12 cellular contexts compared by ENCODE assay signal in the genomic region with DNA sequence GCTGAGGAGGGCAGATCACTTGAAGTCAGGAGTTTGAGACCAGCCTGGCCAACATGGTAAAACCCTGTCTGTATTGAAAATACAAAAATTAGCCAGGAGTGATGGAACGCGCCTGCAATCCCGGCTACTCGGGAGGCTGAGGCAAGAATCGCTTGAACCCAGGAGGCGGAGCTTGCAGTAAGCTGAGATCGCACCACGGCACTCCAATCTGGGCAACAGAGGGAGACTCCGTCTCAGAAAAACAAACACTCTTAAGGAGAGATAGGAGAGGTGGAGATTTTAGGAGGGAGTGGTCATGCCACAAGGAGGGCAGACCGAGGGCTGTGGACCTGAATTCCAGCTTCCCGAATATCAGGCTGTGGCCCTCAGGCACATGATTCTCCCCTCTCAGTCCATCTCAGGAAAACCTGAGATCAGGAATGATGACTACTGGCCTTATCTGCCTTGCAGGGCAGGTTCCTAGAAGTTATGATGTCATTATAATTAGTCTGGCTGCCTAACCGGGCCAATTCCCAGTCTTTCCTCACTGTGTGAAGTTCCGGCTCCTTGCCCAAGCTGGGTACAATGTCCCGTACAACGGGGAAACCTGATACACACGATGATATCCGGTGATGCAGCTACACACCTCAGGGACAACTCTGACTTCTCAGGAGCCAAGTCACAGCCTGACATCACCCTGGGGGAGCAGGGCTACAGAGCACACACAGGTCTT. TPM values are rescaled to one million over a fixed set of nuclear protein-coding genes. Genes with fewer than 3 reads are reported as not detected.
A peak's percentile ranks its signal among the peaks of the same experiment; 100 is the strongest.
DNase-seq lines count a peak whose midpoint lies in the region; ATAC-seq, FAIRE-seq and TF ChIP-seq lines count a peak whose summit lies in the region.
"Had no signal": no experiment of that assay in that cellular context is flagged by ENCODE, and none has a peak within 500 bp of the region (broad histone marks: within the 10 kb centered on the region; RNA-seq: fewer than 3 reads in every experiment).

No MANE protein-coding gene starts in this region.

- peaks cover 7 to 10% of the 10 kb centered on the region in 2 donors for H3K36me3 Mint-ChIP-seq in naive B cell
- peaks cover 38 to 57% of the 10 kb centered on the region in 2 donors for H3K36me3 Mint-ChIP-seq in stimulated activated naive B cell treated with anti-CD40 and anti-IgM and Interleukin-4, amounts not matched to agents 10 μg/mL and 1 μg/mL and 100 μg/mL, for 72 hours

- no peak for TF ChIP-seq EP300 in GM12878 (IDR thresholded peaks at IDR 0.05; ENCODE audit: borderline replicate concordance in 1 of 2, control insufficient read depth in 1 of 2, low read depth in 2 of 2, low read length in 2 of 2)

- no peak for TF ChIP-seq CTCF in C4-2B (conservative IDR thresholded peaks at IDR 0.05)
- no peak for TF ChIP-seq CTCF in HEK293 (tag by site-specific recombination; IDR thresholded peaks at IDR 0.05)
- TF ChIP-seq CTCF in GM12878 (IDR thresholded peaks at IDR 0.05 in 2 of 3, conservative IDR thresholded peaks at IDR 0.05 in 1 of 3; ENCODE audit: control insufficient read depth in 2 of 3, extremely low read depth in 1 of 3, insufficient read depth in 1 of 3, low read depth in 3 of 3, low read length in 3 of 3): no peak

- TF ChIP-seq RAD21 in GM12878 (IDR thresholded peaks at IDR 0.05; ENCODE audit: insufficient read depth, low read depth, low read length): no peak

- H3K27ac ChIP-seq in C4-2B: peak overlapping the region; percentile 91
- H3K27ac ChIP-seq in HEK293 (ENCODE audit: extremely low read depth, low read depth, low read length): no peak overlapping the region
- no peak overlapping the region for H3K27ac ChIP-seq in GM12878 (ENCODE audit: control insufficient read depth, insufficient read depth)
- H3K27ac ChIP-seq: vagina had no signal

- no peaks in the 10 kb centered on the region for H3K27me3 ChIP-seq in GM12878 (replicated peaks in 1 of 2; ENCODE audit: control insufficient read depth in 2 of 2, insufficient read depth in 2 of 2, low read length in 1 of 2)
- H3K27me3 ChIP-seq: vagina had no signal

- H3K4me3 Mint-ChIP-seq in naive B cell: peak overlapping the region in 5 of 8 donors; percentile 48 to 100 (median 57)
- H3K4me3 Mint-ChIP-seq in stimulated activated naive B cell treated with anti-CD40 and anti-IgM and Interleukin-4, amounts not matched to agents 10 μg/mL and 1 μg/mL and 100 μg/mL, for 72 hours: no peak overlapping the region

- RAD21 ChIA-PET in GM12878 (lab: Charles Lee; ENCODE audit: unreplicated experiment): no interaction called here

- H3K27ac Mint-ChIP-seq in naive B cell: no peak overlapping the region
- H3K27ac Mint-ChIP-seq in stimulated activated naive B cell treated with anti-CD40 and anti-IgM and Interleukin-4, amounts not matched to agents 10 μg/mL and 1 μg/mL and 100 μg/mL, for 72 hours: no peak overlapping the region

- no peaks in the 10 kb centered on the region for H3K9me3 ChIP-seq in HEK293 (ENCODE audit: control insufficient read depth, insufficient read depth, low read depth, low read length)
- no peaks in the 10 kb centered on the region for H3K9me3 ChIP-seq in GM12878 (replicated peaks; ENCODE audit: control insufficient read depth, insufficient read depth, low read length)
- H3K9me3 ChIP-seq: vagina had no signal

- intact Hi-C loops in GM12878 (cut with micrococcal nuclease; ENCODE audit: unreplicated experiment): no loop called here

- H3K4me1 Mint-ChIP-seq in naive B cell: peaks cover 31 to 58% (median 42%) of the 10 kb centered on the region in 3 donors
- peaks cover 30 to 54% of the 10 kb centered on the region in 2 donors for H3K4me1 Mint-ChIP-seq in stimulated activated naive B cell treated with anti-CD40 and anti-IgM and Interleukin-4, amounts not matched to agents 10 μg/mL and 1 μg/mL and 100 μg/mL, for 72 hours

- H3K79me2 ChIP-seq in GM12878 (ENCODE audit: control insufficient read depth, insufficient read depth, low read length): peaks cover 52% of the 10 kb centered on the region

- no peak for TF ChIP-seq POLR2A in GM12878 (IDR thresholded peaks at IDR 0.05; ENCODE audit: low read depth, low read length)

- ATAC-seq in GM12878: no peak
- ATAC-seq in naive B cell (ENCODE audit: low read depth in 2 of 2): no peak
- ATAC-seq in stimulated activated naive B cell treated with anti-CD40 and anti-IgM and Interleukin-4, amounts not matched to agents 10 μg/mL and 1 μg/mL and 100 μg/mL, for 72 hours (replicated peaks): no peak
- ATAC-seq: activated naive CD4-positive, alpha-beta T cell treated with anti-CD3 and anti-CD28 coated beads, Interleukin-2, amount 50 U/mL, for 72 hours; Panc1 had no signal

- in situ Hi-C loops in GM12878 (cut with MboI): no loop called here

- peak overlapping the region; percentile 45; the same call in 1 of the 2 replicates for H3K4me2 ChIP-seq in GM12878 (ENCODE audit: control insufficient read depth, insufficient read depth)

- CTCF ChIA-PET in HEK293 (lab: Yijun Ruan, JAX) (interaction anchor here (0.6 kb wide), 1 partner anchor 45 kb away, joined by 3 read pairs; no protein-coding TSS in a partner anchor), GM12878 (lab: Yijun Ruan, JAX) (interaction anchor here (0.8 kb wide), 1 partner anchor 52 kb away, joined by 3 read pairs; no protein-coding TSS in a partner anchor)

- H3K36me3 ChIP-seq in HEK293 (ENCODE audit: control insufficient read depth in 2 of 2, insufficient read depth in 1 of 2, low read length in 2 of 2) (peaks cover 13 to 48% of the 10 kb centered on the region in 2 experiments; a peak in 2 of 3 replicates), GM12878 (ENCODE audit: control insufficient read depth in 2 of 2, insufficient read depth in 2 of 2, low read length in 1 of 2) (peaks cover 8 to 37% of the 10 kb centered on the region in 2 experiments)

- H3K4me1 ChIP-seq in HEK293 (ENCODE audit: control insufficient read depth, insufficient read depth, low read length) (peaks cover 2% of the 10 kb centered on the region; the same call in 1 of the 2 replicates), GM12878 (ENCODE audit: control insufficient read depth, insufficient read depth, low read length) (peaks cover 10% of the 10 kb centered on the region)

- POLR2A ChIA-PET in HEK293 (lab: Yijun Ruan, JAX): interaction anchor here (0.6 to 1.5 kb wide), 2 partner anchors 27 to 90 kb away, joined by 3 to 4 read pairs; partner anchors contain the start of gene SMIM7
- POLR2A ChIA-PET in GM12878 (lab: Charles Lee): interaction anchor here (1.8 kb wide), 1 partner anchor 15 kb away, joined by 5 read pairs; no protein-coding TSS in a partner anchor

- peak overlapping the region; percentile 16; the same call in 1 of the 2 replicates for H3K9ac ChIP-seq in GM12878 (ENCODE audit: control insufficient read depth, insufficient read depth, low read length)

- H4K20me1 ChIP-seq in GM12878 (ENCODE audit: control insufficient read depth, insufficient read depth): peaks cover 2% of the 10 kb centered on the region; the same call in 1 of the 2 replicates

- no peak for FAIRE-seq in GM12878 (lab: Jason Lieb, UNC)

- no peak overlapping the region for H2AFZ ChIP-seq in GM12878 (ENCODE audit: control insufficient read depth, low read depth, low read length)

- H3K4me3 ChIP-seq in HEK293 (ENCODE audit: low read depth, low read length) (no peak overlapping the region), GM12878 (no peak overlapping the region)
- H3K4me3 ChIP-seq: vagina had no signal

- 89% methylated on average over 17 of the region's 17 CpGs for WGBS in GM12878 (ENCODE audit: insufficient coverage, insufficient replicate concordance, low lambda C conversion rate, missing lambda C conversion rate)

- no peaks in the 10 kb centered on the region for H3K27me3 Mint-ChIP-seq in naive B cell
- H3K27me3 Mint-ChIP-seq in stimulated activated naive B cell treated with anti-CD40 and anti-IgM and Interleukin-4, amounts not matched to agents 10 μg/mL and 1 μg/mL and 100 μg/mL, for 72 hours: no peaks in the 10 kb centered on the region

- DNase-seq in GM12878 (ENCODE audit: low read depth, low spot score) (no peak), naive B cell (no peak), foreskin melanocyte (no peak), SW480 (ENCODE audit: low spot score) (no peak), cortex of kidney (lab: John Stamatoyannopoulos, UW) (no peak)
- DNase-seq in stimulated activated naive B cell treated with anti-CD40 and anti-IgM and Interleukin-4, amounts not matched to agents 10 μg/mL and 1 μg/mL and 100 μg/mL, for 72 hours: no peak
- DNase-seq: MM.1S had no signal

- no TSS peak for BruUV-seq in GM12878 (replicated peaks; lab: Mats Ljungman, UMichigan)

- peaks cover 0 to 4% (median 0%) of the 10 kb centered on the region in 7 donors for H3K9me3 Mint-ChIP-seq in naive B cell
- H3K9me3 Mint-ChIP-seq in stimulated activated naive B cell treated with anti-CD40 and anti-IgM and Interleukin-4, amounts not matched to agents 10 μg/mL and 1 μg/mL and 100 μg/mL, for 72 hours: no peaks in the 10 kb centered on the region
- H3K9me3 Mint-ChIP-seq: activated naive CD4-positive, alpha-beta T cell treated with anti-CD3 and anti-CD28 coated beads, Interleukin-2, amount 50 U/mL, for 72 hours had no signal

- SMC1A ChIA-PET in GM12878 (lab: Charles Lee; ENCODE audit: uncharacterized antibody, unreplicated experiment): no interaction called here

RNA-seq across cellular contexts. Expression of gene SLC35E1, which starts 2.5 kb away (rescaled TPM):
- total RNA-seq in GM12878 (2013; cell fraction: nucleolus; rRNA removed): 130 and 131 TPM in 2 replicates
- total RNA-seq in GM12878 (2014; rRNA removed): 24.7 and 26.5 TPM in 2 replicates
- total RNA-seq in GM12878 (2014; rRNA removed; fragmentation: Illumina TruSeq; extraction: Trizol): 20.1 and 20.4 TPM in 2 replicates
- 30.9 and 33.7 TPM in 2 replicates for total RNA-seq in GM12878 (2021)
- 23.4 TPM for polyA plus RNA-seq in GM12878 (2011; ENCODE audit: low read depth)
- polyA plus RNA-seq in GM12878 (2011; rRNA removed): 28.7 and 37.7 TPM in 2 replicates
- polyA plus RNA-seq in GM12878 (2011; cell fraction: cytosol; rRNA removed): 42.7 and 47.6 TPM in 2 replicates
- polyA plus RNA-seq in GM12878 (2011; cell fraction: nucleus; rRNA removed): 45.6 and 46.8 TPM in 2 replicates
- 32.1 and 35.8 TPM in 2 replicates for polyA plus RNA-seq in GM12878 (2012)
- 20.5 and 23.8 TPM in 2 replicates for polyA plus RNA-seq in GM12878 (2014; fragmentation: Illumina TruSeq; extraction: Trizol)
- polyA plus RNA-seq in GM12878 (2014; fragmentation: Nextera tagmentation; extraction: Ambion mirVana): 10 to 100 TPM; 11.3 to 15.1 TPM
- polyA plus RNA-seq in GM12878 (2014; rRNA removed): 19.6 and 26.7 TPM in 2 replicates
- polyA plus RNA-seq in GM12878 (2016; fragmentation: Nextera tagmentation; extraction: Ambion mirVana): 10 to 100 TPM; 12.6 to 20.0 TPM
- polyA minus RNA-seq in GM12878 (2011; rRNA and poly(A)+ RNA removed): 96.4 and 132 TPM in 2 replicates
- 29.0 and 31.5 TPM in 2 replicates for polyA minus RNA-seq in GM12878 (2011; cell fraction: cytosol; rRNA and poly(A)+ RNA removed)
- polyA minus RNA-seq in GM12878 (2011; cell fraction: nucleus; rRNA and poly(A)+ RNA removed): 27.3 and 43.1 TPM in 2 replicates
- polyA plus RNA-seq in naive B cell (ENCODE audit: low read depth in 6 of 6): 10 to 100 TPM; 15.4 to 26.2 (median 19.4) TPM

RNA-seq across cellular contexts. Expression of gene CHERP, which starts 27.5 kb away (rescaled TPM):
- 47.2 and 55.4 TPM in 2 replicates for total RNA-seq in GM12878 (2013; cell fraction: nucleolus; rRNA removed)
- total RNA-seq in GM12878 (2014; rRNA removed) (3.6 and 4.9 TPM in 2 replicates), GM12878 (2014; rRNA removed; fragmentation: Illumina TruSeq; extraction: Trizol) (6.8 and 7.2 TPM in 2 replicates), GM12878 (2021) (57.5 and 65.3 TPM in 2 replicates)
- 13.6 TPM for polyA plus RNA-seq in GM12878 (2011; ENCODE audit: low read depth)
- polyA plus RNA-seq in GM12878 (2011; rRNA removed) (3.2 and 5.1 TPM in 2 replicates), GM12878 (2014; fragmentation: Illumina TruSeq; extraction: Trizol) (3.5 and 17.6 TPM in 2 replicates), GM12878 (2014; fragmentation: Nextera tagmentation; extraction: Ambion mirVana) (1 to 10 TPM in 1 of 2 experiments, under 1 TPM in 1; 0.66 to 1.7 TPM), GM12878 (2014; rRNA removed) (24.0 and 42.2 TPM in 2 replicates), GM12878 (2016; fragmentation: Nextera tagmentation; extraction: Ambion mirVana) (10 to 100 TPM; 47.1 to 49.4 TPM), naive B cell (ENCODE audit: low read depth in 6 of 6) (10 to 100 TPM in 2 of 6 donors, 1 to 10 TPM in 4; 3.2 to 19.5 (median 9.4) TPM)
- 7.8 and 8.6 TPM in 2 replicates for polyA plus RNA-seq in GM12878 (2011; cell fraction: cytosol; rRNA removed)
- 45.6 and 76.2 TPM in 2 replicates for polyA plus RNA-seq in GM12878 (2011; cell fraction: nucleus; rRNA removed)
- polyA plus RNA-seq in GM12878 (2012): 34.7 and 37.6 TPM in 2 replicates
- 4.5 and 8.6 TPM in 2 replicates for polyA minus RNA-seq in GM12878 (2011; rRNA and poly(A)+ RNA removed)
- 9.5 and 14.8 TPM in 2 replicates for polyA minus RNA-seq in GM12878 (2011; cell fraction: cytosol; rRNA and poly(A)+ RNA removed)
- 15.5 and 27.3 TPM in 2 replicates for polyA minus RNA-seq in GM12878 (2011; cell fraction: nucleus; rRNA and poly(A)+ RNA removed)

RNA-seq across cellular contexts. Expression of gene MED26, which starts 58.2 kb away (rescaled TPM):
- 44.3 and 46.5 TPM in 2 replicates for total RNA-seq in GM12878 (2013; cell fraction: nucleolus; rRNA removed)
- 13.8 and 15.3 TPM in 2 replicates for total RNA-seq in GM12878 (2014; rRNA removed)
- total RNA-seq in GM12878 (2014; rRNA removed; fragmentation: Illumina TruSeq; extraction: Trizol): 7.2 and 8.6 TPM in 2 replicates
- 20.2 and 21.4 TPM in 2 replicates for total RNA-seq in GM12878 (2021)
- polyA plus RNA-seq in GM12878 (2011; ENCODE audit: low read depth): 3.3 TPM
- polyA plus RNA-seq in GM12878 (2011; rRNA removed): 10.0 and 14.0 TPM in 2 replicates
- polyA plus RNA-seq in GM12878 (2011; cell fraction: cytosol; rRNA removed): 14.4 and 19.2 TPM in 2 replicates
- 18.8 and 19.7 TPM in 2 replicates for polyA plus RNA-seq in GM12878 (2011; cell fraction: nucleus; rRNA removed)
- polyA plus RNA-seq in GM12878 (2012): 7.8 and 10.8 TPM in 2 replicates
- 3.6 and 8.0 TPM in 2 replicates for polyA plus RNA-seq in GM12878 (2014; fragmentation: Illumina TruSeq; extraction: Trizol)
- 1 to 10 TPM; 1.1 to 2.2 TPM for polyA plus RNA-seq in GM12878 (2014; fragmentation: Nextera tagmentation; extraction: Ambion mirVana)
- polyA plus RNA-seq in GM12878 (2014; rRNA removed): 12.4 and 15.2 TPM in 2 replicates
- 10 to 100 TPM in 1 of 2 experiments, 1 to 10 TPM in 1; 9.2 to 10.1 TPM for polyA plus RNA-seq in GM12878 (2016; fragmentation: Nextera tagmentation; extraction: Ambion mirVana)
- 19.0 and 25.2 TPM in 2 replicates for polyA minus RNA-seq in GM12878 (2011; rRNA and poly(A)+ RNA removed)
- 12.0 and 15.0 TPM in 2 replicates for polyA minus RNA-seq in GM12878 (2011; cell fraction: cytosol; rRNA and poly(A)+ RNA removed)
- polyA minus RNA-seq in GM12878 (2011; cell fraction: nucleus; rRNA and poly(A)+ RNA removed): 21.2 and 41.1 TPM in 2 replicates
- 10 to 100 TPM in 1 of 6 donors, 1 to 10 TPM in 5; 2.0 to 10.9 (median 5.4) TPM for polyA plus RNA-seq in naive B cell (ENCODE audit: low read depth in 6 of 6)

Comparison
In these comparisons a context has a peak if more than half of its experiments do, and no peak if none do; other contexts are left out.
1. H3K4me3 Mint-ChIP-seq: peak in naive B cell (5 of 8); none in stimulated activated naive B cell treated with anti-CD40 and anti-IgM and Interleukin-4, amounts not matched to agents 10 μg/mL and 1 μg/mL and 100 μg/mL, for 72 hours (0 of 2).